1 cellular context compared by ENCODE assay signal in genomic region chr12:106358410-106359241, GRCh38.
TF ChIP-seq lines count a peak whose summit lies in the region.

No MANE protein-coding gene starts in this region.

TF ChIP-seq in K562, 482 proteins besides CTCF, POLR2A, EP300 and RAD21 (continued from another document and continues in another):
- TF ChIP-seq YY1 (IDR thresholded peaks at IDR 0.05; ENCODE audit: borderline replicate concordance in 1 of 3, control insufficient read depth in 1 of 3, extremely low read depth in 1 of 3, insufficient read depth in 3 of 3, insufficient read length in 1 of 3, insufficient replicate concordance in 2 of 3, low read depth in 1 of 3, low read length in 2 of 3) (peak in 1 of 3 experiments; percentile 73), HNRNPLL (IDR thresholded peaks at IDR 0.05; ENCODE audit: low read depth, low read length, poor library complexity, severe bottlenecking) (no peak), ZNF766 (CRISPR knock-in tag; conservative IDR thresholded peaks at IDR 0.05) (peak; percentile 72; the same call in 1 of the 2 replicates), MAFG (tag; conservative IDR thresholded peaks at IDR 0.05) (0 out of 2 replicates have a peak, but pooled peaks have one; percentile 23), MEIS2 (IDR thresholded peaks at IDR 0.05; ENCODE audit: partially characterized antibody) (peak; percentile 56), KDM1A (IDR thresholded peaks at IDR 0.05) (peak; percentile 85 to 87), TEAD4 (IDR thresholded peaks at IDR 0.05; ENCODE audit: low read length) (peak; percentile 95), TEAD4 (CRISPR knock-in tag; IDR thresholded peaks at IDR 0.05; ENCODE audit: borderline replicate concordance) (no peak), ATF4 (CRISPR knock-in tag; IDR thresholded peaks at IDR 0.05) (peak; percentile 35; the same call in 1 of the 2 replicates), FOS (IDR thresholded peaks at IDR 0.05; ENCODE audit: extremely low read depth, insufficient read length) (no peak), TAF9B (IDR thresholded peaks at IDR 0.05; ENCODE audit: partially characterized antibody) (peak; percentile 62), ZBTB43 (CRISPR knock-in tag; IDR thresholded peaks at IDR 0.05) (no peak), NCOA2 (IDR thresholded peaks at IDR 0.05; ENCODE audit: partially characterized antibody in 2 of 2) (no peak), POLR2AphosphoS5 (IDR thresholded peaks at IDR 0.05; ENCODE audit: control insufficient read depth, insufficient read depth, low read depth, low read length) (peak; percentile 74; the same call in 1 of the 2 replicates), PRPF4 (IDR thresholded peaks at IDR 0.05; ENCODE audit: insufficient read depth, low read depth, low read length, poor library complexity, severe bottlenecking) (no peak), ARID1B (IDR thresholded peaks at IDR 0.05) (peak; percentile 96), EP400 (IDR thresholded peaks at IDR 0.05) (peak; percentile 88), CBFA2T2 (conservative IDR thresholded peaks at IDR 0.05) (peak; percentile 90), MYBL2 (IDR thresholded peaks at IDR 0.05; ENCODE audit: low read depth) (no peak), MYBL2 (CRISPR knock-in tag; IDR thresholded peaks at IDR 0.05; ENCODE audit: borderline replicate concordance) (no peak), HDAC1 (IDR thresholded peaks at IDR 0.05) (peak in 1 of 2 experiments; percentile 65; a peak in 2 of 4 replicates), GTF2E2 (tag; IDR thresholded peaks at IDR 0.05) (peak; percentile 19; the same call in 1 of the 2 replicates), MCM3 (IDR thresholded peaks at IDR 0.05) (no peak), ZNF175 (CRISPR knock-in tag; IDR thresholded peaks at IDR 0.05; ENCODE audit: low read depth) (peak; percentile 81; the same call in 1 of the 2 replicates), CTBP1 (IDR thresholded peaks at IDR 0.05; ENCODE audit: borderline replicate concordance) (0 out of 2 replicates have a peak, but pooled peaks have one; percentile 27), ETV6 (IDR thresholded peaks at IDR 0.05; ENCODE audit: borderline replicate concordance in 1 of 2, low read depth in 2 of 2, low read length in 1 of 2) (peak in 1 of 2 experiments; percentile 67; a peak in 1 of 4 replicates), ETV6 (CRISPR knock-in tag; IDR thresholded peaks at IDR 0.05; ENCODE audit: borderline replicate concordance) (no peak), FOXA1 (IDR thresholded peaks at IDR 0.05; ENCODE audit: borderline replicate concordance) (no peak), GATAD2B (IDR thresholded peaks at IDR 0.05; ENCODE audit: borderline replicate concordance) (peak; percentile 74; the same call in 1 of the 2 replicates), ZNF57 (CRISPR knock-in tag; IDR thresholded peaks at IDR 0.05) (no peak), HSF4 (CRISPR knock-in tag; IDR thresholded peaks at IDR 0.05; ENCODE audit: borderline replicate concordance) (no peak), ZNF644 (tag; IDR thresholded peaks at IDR 0.05; ENCODE audit: low read depth) (peak; percentile 88), TFE3 (CRISPR knock-in tag; IDR thresholded peaks at IDR 0.05) (no peak), LCOR (CRISPR knock-in tag; IDR thresholded peaks at IDR 0.05) (0 out of 2 replicates have a peak, but pooled peaks have one; percentile 43), NBN (IDR thresholded peaks at IDR 0.05; ENCODE audit: low read depth) (peak; percentile 77), PYGO2 (tag; IDR thresholded peaks at IDR 0.05) (0 out of 2 replicates have a peak, but pooled peaks have one; percentile 59), MBD2 (IDR thresholded peaks at IDR 0.05; ENCODE audit: borderline replicate concordance, low read depth) (0 out of 2 replicates have a peak, but pooled peaks have one; percentile 38), CBFA2T3 (IDR thresholded peaks at IDR 0.05) (peak; percentile 95), SPI1 (IDR thresholded peaks at IDR 0.05; ENCODE audit: borderline replicate concordance, low read depth, low read length) (peak; percentile 99), TAF7 (tag; IDR thresholded peaks at IDR 0.05) (peak; percentile 46; the same call in 1 of the 2 replicates), ZNF586 (CRISPR knock-in tag; conservative IDR thresholded peaks at IDR 0.05) (no peak), CUX1 (CRISPR knock-in tag; IDR thresholded peaks at IDR 0.05) (no peak), TRIM24 (IDR thresholded peaks at IDR 0.05) (peak; percentile 69 to 87), TAF15 (IDR thresholded peaks at IDR 0.05; ENCODE audit: low read depth, low read length) (no peak), ZNF639 (CRISPR knock-in tag; conservative IDR thresholded peaks at IDR 0.05 in 1 of 2, IDR thresholded peaks at IDR 0.05 in 1 of 2) (peak in 1 of 2 experiments; percentile 87; a peak in 2 of 4 replicates), HES1 (IDR thresholded peaks at IDR 0.05; ENCODE audit: low read depth) (peak; percentile 81; the same call in 1 of the 2 replicates), ZSCAN29 (IDR thresholded peaks at IDR 0.05) (no peak), ZC3H11A (IDR thresholded peaks at IDR 0.05; ENCODE audit: low read depth, low read length) (0 out of 2 replicates have a peak, but pooled peaks have one; percentile 14), MCM7 (IDR thresholded peaks at IDR 0.05) (no peak), CBX5 (IDR thresholded peaks at IDR 0.05; ENCODE audit: borderline replicate concordance, low read depth) (no peak), ARID3A (IDR thresholded peaks at IDR 0.05; ENCODE audit: borderline replicate concordance, low read depth, low read length) (0 out of 2 replicates have a peak, but pooled peaks have one; percentile 37), KDM5B (IDR thresholded peaks at IDR 0.05; ENCODE audit: insufficient replicate concordance, low read depth, low read length) (peak; percentile 44), MTA2 (IDR thresholded peaks at IDR 0.05; ENCODE audit: low read depth) (peak; percentile 84), SOX6 (IDR thresholded peaks at IDR 0.05) (peak; percentile 79), CC2D1A (IDR thresholded peaks at IDR 0.05) (peak; percentile 79; the same call in 1 of the 2 replicates), DPF2 (IDR thresholded peaks at IDR 0.05) (peak; percentile 96), ATF7 (IDR thresholded peaks at IDR 0.05) (peak; percentile 52), CEBPB (tag; IDR thresholded peaks at IDR 0.05) (peak; percentile 92), MYNN (IDR thresholded peaks at IDR 0.05) (0 out of 2 replicates have a peak, but pooled peaks have one; percentile 34), MYNN (CRISPR knock-in tag; IDR thresholded peaks at IDR 0.05) (no peak)
